ENCODE assay signal across 21 cellular contexts in genomic region chr7:75652788-75653187, GRCh38.
"Had no signal": no experiment of that assay in that cellular context is flagged by ENCODE, and none has a peak within 500 bp of the region (broad histone marks: within the 10 kb centered on the region; RNA-seq: fewer than 3 reads in every experiment).

No MANE protein-coding gene starts in this region.

- H3K9me3 ChIP-seq: left ventricle myocardium inferior, lower lobe of right lung, ovary, right atrium auricular region, stomach had no signal

- DNase-seq: effector CD4-positive, alpha-beta T cell; foreskin melanocyte; head of caudate nucleus; left cardiac atrium; left ventricle myocardium inferior; lower lobe of right lung; mesenchymal stem cell; midbrain; nucleus accumbens; ovary; small intestine; stimulated activated CD4-positive, alpha-beta T cell treated with anti-CD3 and anti-CD28 coated beads, Interleukin-12 subunit alpha, Interleukin-12 subunit beta, amount 100 ng/mL, for 4 hours; stimulated activated naive CD4-positive, alpha-beta T cell; stomach; substantia nigra; trophoblast cell had no signal

- ATAC-seq: left cardiac atrium; lower lobe of right lung; natural killer cell treated with Interleukin-12 subunit alpha and Interleukin-12 subunit beta and Interleukin-15 and Interleukin-18, amount 100 ng/mL, for 72 hours had no signal

- H3K27ac ChIP-seq: hepatocyte, left ventricle myocardium inferior, lower lobe of right lung, neural progenitor cell, ovary, right atrium auricular region, stomach had no signal

- H3K9ac ChIP-seq: neural progenitor cell had no signal

- H3K4me3 ChIP-seq: hepatocyte, left ventricle myocardium inferior, lower lobe of right lung, neural progenitor cell, ovary, right atrium auricular region, stomach had no signal

- H3K27me3 ChIP-seq: hepatocyte, neural progenitor cell, ovary, right atrium auricular region, stomach had no signal

- H3K36me3 ChIP-seq: left ventricle myocardium inferior, neural progenitor cell, ovary, right atrium auricular region, stomach had no signal

- FAIRE-seq: kidney, small intestine had no signal

- H2AFZ ChIP-seq: hepatocyte, neural progenitor cell had no signal

- H3K79me2 ChIP-seq: hepatocyte had no signal

- H3K4me2 ChIP-seq: hepatocyte, neural progenitor cell had no signal
